ENCODE assay signal across 8 cellular contexts in the genomic region with DNA sequence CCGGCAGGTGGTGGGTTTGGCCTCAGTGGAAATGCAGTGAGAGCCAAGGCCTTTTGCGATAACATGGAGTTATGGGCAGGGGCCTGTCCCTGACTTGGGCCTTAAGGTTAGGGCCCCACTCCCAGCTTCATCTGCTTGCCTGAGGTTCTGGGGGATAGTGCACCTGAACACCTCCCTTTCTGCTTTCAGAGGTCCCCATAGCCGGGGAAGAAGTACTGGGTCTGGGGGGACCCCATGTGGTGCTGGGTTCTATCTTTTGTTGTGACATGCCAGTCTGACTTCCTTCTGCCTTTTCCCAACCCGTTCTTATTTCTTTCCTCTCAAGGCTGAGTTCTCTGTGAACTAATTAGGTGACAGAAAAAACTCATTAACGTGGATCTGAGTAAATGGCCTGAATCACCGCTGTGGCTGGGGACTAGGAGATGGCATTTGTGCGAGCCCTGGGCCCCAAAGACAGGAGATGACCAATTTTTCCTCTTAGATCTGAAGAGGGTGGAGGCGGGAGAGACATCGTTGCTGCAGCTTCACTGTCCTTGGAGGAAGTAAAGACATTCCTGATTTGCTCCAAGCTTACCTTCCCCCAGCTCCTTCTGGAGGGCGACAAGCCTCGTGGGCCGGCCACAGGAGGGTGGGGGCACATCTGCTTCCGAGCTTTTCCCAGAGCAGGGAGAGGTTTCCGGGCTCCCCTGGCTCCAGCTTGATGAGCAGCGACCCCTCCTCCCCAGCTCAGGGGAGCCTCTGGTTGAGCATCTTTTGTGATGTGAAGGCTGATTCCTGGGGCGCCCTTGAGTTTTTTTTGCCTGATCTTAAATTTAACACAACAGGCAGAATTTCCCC. TPM values are rescaled to one million over a fixed set of nuclear protein-coding genes. Genes with fewer than 3 reads are reported as not detected.
DNase-seq lines count a peak whose midpoint lies in the region; ATAC-seq and TF ChIP-seq lines count a peak whose summit lies in the region.

No MANE protein-coding gene starts in this region.

- peaks cover 44% of the 10 kb centered on the region for H3K36me3 ChIP-seq in WERI-Rb-1
- no peaks in the 10 kb centered on the region for H3K36me3 ChIP-seq in left ventricle myocardium inferior
- H3K36me3 ChIP-seq in skeletal muscle tissue (ENCODE audit: control insufficient read depth in 3 of 3, insufficient read depth in 3 of 3, low read length in 3 of 3) = peaks cover 0 to 4% (median 0%) of the 10 kb centered on the region in 3 donors

- TF ChIP-seq CTCF in WERI-Rb-1 (IDR thresholded peaks at IDR 0.05; ENCODE audit: low read depth, low read length) (no peak), left ventricle myocardium inferior (IDR thresholded peaks at IDR 0.05; ENCODE audit: borderline replicate concordance) (no peak)

- H3K27me3 ChIP-seq in WERI-Rb-1 (ENCODE audit: insufficient read depth, low read depth, severe bottlenecking) (no peaks in the 10 kb centered on the region), left ventricle myocardium inferior (ENCODE audit: low read depth) (no peaks in the 10 kb centered on the region), skeletal muscle tissue (ENCODE audit: control insufficient read depth in 3 of 3, insufficient read depth in 3 of 3, low read length in 3 of 3) (no peaks in the 10 kb centered on the region)

- intact Hi-C loops in left ventricle myocardium inferior (cut with micrococcal nuclease) = no loop called here

- H3K4me1 ChIP-seq in left ventricle myocardium inferior (peaks cover 79% of the 10 kb centered on the region), skeletal muscle tissue (ENCODE audit: control insufficient read depth in 3 of 3, insufficient read depth in 3 of 3, low read length in 3 of 3) (peaks cover 44 to 58% (median 44%) of the 10 kb centered on the region in 3 donors)

- ATAC-seq in HG03139 (IDR thresholded peaks at IDR 0.05; ENCODE audit: unreplicated experiment) (no peak), GM19023 (IDR thresholded peaks at IDR 0.05; ENCODE audit: unreplicated experiment) (no peak)

- peak overlapping the region; percentile 87 for H3K4me3 ChIP-seq in WERI-Rb-1 (ENCODE audit: low read depth, low read length)
- peak overlapping the region; percentile 90 for H3K4me3 ChIP-seq in left ventricle myocardium inferior
- H3K4me3 ChIP-seq in skeletal muscle tissue (ENCODE audit: low read length in 3 of 3) = peak overlapping the region; percentile 74 to 90 (median 88)

- H3K27ac ChIP-seq in WERI-Rb-1 = peak overlapping the region; percentile 96
- H3K27ac ChIP-seq in left ventricle myocardium inferior (replicated peaks) = peak overlapping the region; percentile 88
- peak overlapping the region; percentile 81 for H3K27ac ChIP-seq in skeletal muscle tissue (ENCODE audit: low read depth, low read length)

- no peaks in the 10 kb centered on the region for H3K9me3 ChIP-seq in WERI-Rb-1 (ENCODE audit: severe bottlenecking)
- no peaks in the 10 kb centered on the region for H3K9me3 ChIP-seq in left ventricle myocardium inferior (replicated peaks)
- no peaks in the 10 kb centered on the region for H3K9me3 ChIP-seq in skeletal muscle tissue (ENCODE audit: control insufficient read depth in 3 of 3, low read length in 3 of 3)

- peak overlapping the region; percentile 82 to 88 (median 88) for H3K9ac ChIP-seq in skeletal muscle tissue (ENCODE audit: low read depth in 1 of 3, low read length in 3 of 3)

- DNase-seq in SIG-M5 treated with dmso at 0.1 percent for 504 hours (lab: John Stamatoyannopoulos, UW; ENCODE audit: unreplicated experiment) (peak; percentile 49), SIG-M5 (lab: John Stamatoyannopoulos, UW) (no peak), WERI-Rb-1 (no peak), left ventricle myocardium inferior (no peak), NCI-H345 treated with DMSO at 0.1 percent for 48 hours (lab: John Stamatoyannopoulos, UW; ENCODE audit: unreplicated experiment) (no peak)

RNA-seq across cellular contexts. Expression of gene AGAP3, which starts 2.0 kb away (rescaled TPM):
- total RNA-seq in left ventricle myocardium inferior (51.0 TPM), skeletal muscle tissue (28.7 TPM)

RNA-seq across cellular contexts. Expression of gene TMUB1, which starts 4.9 kb away (rescaled TPM):
- total RNA-seq in left ventricle myocardium inferior (30.1 TPM), skeletal muscle tissue (12.5 TPM)

RNA-seq across cellular contexts. Expression of gene FASTK, which starts 7.6 kb away (rescaled TPM):
- total RNA-seq in left ventricle myocardium inferior (75.7 TPM), skeletal muscle tissue (55.3 TPM)

RNA-seq across cellular contexts. Expression of gene SLC4A2, which starts 28.8 kb away (rescaled TPM):
- total RNA-seq in left ventricle myocardium inferior (62.9 TPM), skeletal muscle tissue (31.3 TPM)

RNA-seq across cellular contexts. Expression of gene CDK5, which starts 30.5 kb away (rescaled TPM):
- total RNA-seq in left ventricle myocardium inferior (9.6 TPM), skeletal muscle tissue (5.7 TPM)
